15 cellular contexts compared by ENCODE assay signal in genomic region chr19:18399008-18399407, GRCh38. TPM values are rescaled to one million over a fixed set of nuclear protein-coding genes. Genes with fewer than 3 reads are reported as not detected.
DNase-seq lines count a peak whose midpoint lies in the region; ATAC-seq, FAIRE-seq and TF ChIP-seq lines count a peak whose summit lies in the region.
"Had no signal": no experiment of that assay in that cellular context is flagged by ENCODE, and none has a peak within 500 bp of the region (broad histone marks: within the 10 kb centered on the region; RNA-seq: fewer than 3 reads in every experiment).

No MANE protein-coding gene starts in this region.

- peaks cover 2 to 9% of the 10 kb centered on the region in 2 donors for H3K27me3 ChIP-seq in breast epithelium
- H3K27me3 ChIP-seq in keratinocyte (ENCODE audit: control insufficient read depth, extremely low read depth, insufficient read depth, low read length), result peaks cover 24% of the 10 kb centered on the region
- peaks cover 12% of the 10 kb centered on the region for H3K27me3 ChIP-seq in upper lobe of right lung
- peaks cover 10 to 25% (median 19%) of the 10 kb centered on the region in 3 donors for H3K27me3 ChIP-seq in sigmoid colon

- H3K4me3 ChIP-seq in breast epithelium (no peak overlapping the region), keratinocyte (ENCODE audit: control insufficient read depth in 2 of 3, extremely low read depth in 1 of 3, insufficient read depth in 2 of 3, low read depth in 1 of 3, low read length in 3 of 3) (no peak overlapping the region), upper lobe of right lung (no peak overlapping the region), sigmoid colon (no peak overlapping the region)

- DNase-seq in MCF 10A (ENCODE audit: unreplicated experiment) (peak; percentile 62), breast epithelium (ENCODE audit: low spot score in 2 of 2) (no peak), astrocyte of the hippocampus (ENCODE audit: low read depth, low spot score) (peak; percentile 62), keratinocyte (ENCODE audit: low read depth, low spot score) (no peak), upper lobe of right lung (no peak), NCI-H1092 (lab: John Stamatoyannopoulos, UW) (no peak), sigmoid colon (no peak)
- DNase-seq in NK-92 treated with Interleukin-12 subunit alpha and Interleukin-12 subunit beta, amount 100 ng/mL, for 24 hours (lab: John Stamatoyannopoulos, UW), result no peak
- DNase-seq: ACHN; activated CD4-positive, alpha-beta T cell treated with anti-CD3 and anti-CD28 coated beads for 48 hours; activated effector memory CD4-positive, alpha-beta T cell treated with Interleukin-2 at 50 U/mL for 16 hours; glutamatergic neuron; NCI-H1417; retina had no signal

- no peaks in the 10 kb centered on the region for H3K9me1 ChIP-seq in keratinocyte (ENCODE audit: control insufficient read depth, extremely low read depth, insufficient read depth, low read length)

- no peak overlapping the region for H3K4me3 Mint-ChIP-seq in MCF 10A (ENCODE audit: unreplicated experiment)

- WGBS in sigmoid colon, 2 donors, result 18 to 50% methylated on average over 6 of the region's 6 CpGs

- TF ChIP-seq EP300 in sigmoid colon (IDR thresholded peaks at IDR 0.05), result no peak

- H3K27me3 Mint-ChIP-seq in MCF 10A (ENCODE audit: insufficient read depth, unreplicated experiment), result no peaks in the 10 kb centered on the region

- H3K27ac ChIP-seq in breast epithelium (no peak overlapping the region), keratinocyte (ENCODE audit: control insufficient read depth, insufficient read depth, low read length) (no peak overlapping the region), upper lobe of right lung (no peak overlapping the region), sigmoid colon (no peak overlapping the region)
- H3K27ac ChIP-seq: HL-60 had no signal

- no peaks in the 10 kb centered on the region for H3K9me3 ChIP-seq in breast epithelium
- no peaks in the 10 kb centered on the region for H3K9me3 ChIP-seq in keratinocyte (ENCODE audit: control insufficient read depth, low read depth, low read length)
- no peaks in the 10 kb centered on the region for H3K9me3 ChIP-seq in upper lobe of right lung
- no peaks in the 10 kb centered on the region for H3K9me3 ChIP-seq in sigmoid colon

- no peak overlapping the region for H2AFZ ChIP-seq in keratinocyte (ENCODE audit: control insufficient read depth, low read length)

- FAIRE-seq in keratinocyte (lab: Jason Lieb, UNC), result peak; percentile 13

- no peak overlapping the region for H3K4me2 ChIP-seq in keratinocyte (ENCODE audit: control insufficient read depth, extremely low read depth, insufficient read depth, low read depth, low read length)

- no peaks in the 10 kb centered on the region for H3K9me3 Mint-ChIP-seq in MCF 10A (ENCODE audit: unreplicated experiment)

- no peak overlapping the region for H3K9ac ChIP-seq in keratinocyte (ENCODE audit: control insufficient read depth, extremely low read depth, insufficient read depth, low read length)

- H3K4me1 ChIP-seq in breast epithelium (no peaks in the 10 kb centered on the region), keratinocyte (ENCODE audit: control insufficient read depth, extremely low read depth, insufficient read depth, low read length) (peaks cover 7% of the 10 kb centered on the region), upper lobe of right lung (peaks cover 16% of the 10 kb centered on the region), sigmoid colon (peaks cover 0 to 10% (median 0%) of the 10 kb centered on the region in 4 donors)

- TF ChIP-seq POLR2A in breast epithelium (IDR thresholded peaks at IDR 0.05) (no peak), sigmoid colon (IDR thresholded peaks at IDR 0.05) (no peak)

- CTCF ChIA-PET in MCF 10A (lab: Yijun Ruan, JAX), result interaction anchor here (0.6 to 1.7 kb wide), 9 partner anchors 10 to 449 kb away, joined by 3 to 19 read pairs (median 3); partner anchors contain the start of genes GDF15 and SSBP4

- no peak overlapping the region for H3K27ac Mint-ChIP-seq in MCF 10A (ENCODE audit: low read depth, unreplicated experiment)

- intact Hi-C loops in MCF 10A (cut with micrococcal nuclease) (no loop called here), breast epithelium (cut with DNase I; ENCODE audit: low total_unique reads) (no loop called here), upper lobe of right lung (cut with DNase I) (no loop called here), sigmoid colon (cut with DNase I) (no loop called here)

- H3K4me1 Mint-ChIP-seq in MCF 10A (ENCODE audit: insufficient read depth, unreplicated experiment), result peaks cover 10% of the 10 kb centered on the region

- no peak for TF ChIP-seq CTCF in MCF 10A (IDR thresholded peaks at IDR 0.05; ENCODE audit: unreplicated experiment)
- no peak for TF ChIP-seq CTCF in breast epithelium (IDR thresholded peaks at IDR 0.05)
- TF ChIP-seq CTCF in keratinocyte (optimal IDR thresholded peaks at IDR 0.05 in 1 of 3, IDR thresholded peaks at IDR 0.05 in 1 of 3, conservative IDR thresholded peaks at IDR 0.05 in 1 of 3; ENCODE audit: extremely low read depth in 1 of 3, insufficient read depth in 2 of 3, low read length in 3 of 3), result no peak
- TF ChIP-seq CTCF in upper lobe of right lung (IDR thresholded peaks at IDR 0.05), result no peak
- TF ChIP-seq CTCF in sigmoid colon (IDR thresholded peaks at IDR 0.05), result no peak

- no peaks in the 10 kb centered on the region for H3K36me3 Mint-ChIP-seq in MCF 10A (ENCODE audit: insufficient read depth, unreplicated experiment)

- H3K36me3 ChIP-seq in breast epithelium (no peaks in the 10 kb centered on the region), keratinocyte (ENCODE audit: control insufficient read depth in 2 of 2, extremely low read depth in 1 of 2, insufficient read depth in 2 of 2, low read length in 2 of 2) (no peaks in the 10 kb centered on the region), upper lobe of right lung (no peaks in the 10 kb centered on the region), sigmoid colon (no peaks in the 10 kb centered on the region)

- POLR2A ChIA-PET in MCF 10A (lab: Yijun Ruan, JAX), result interaction anchor here (1.1 to 1.7 kb wide), 4 partner anchors 11 to 117 kb away, joined by 3 to 8 read pairs (median 4); partner anchors contain the start of genes GDF15 and JUND

- H3K79me2 ChIP-seq in keratinocyte (ENCODE audit: control insufficient read depth, insufficient read depth, low read length), result no peaks in the 10 kb centered on the region

- no TSS peak for BruUV-seq in MCF 10A (replicated peaks; lab: Mats Ljungman, UMichigan)

- no peaks in the 10 kb centered on the region for H4K20me1 ChIP-seq in keratinocyte (ENCODE audit: control insufficient read depth, extremely low read depth, insufficient read depth, low read length)

- ATAC-seq in upper lobe of right lung, result peak; percentile 38

- dilution Hi-C loops in keratinocyte (cut with MboI; ENCODE audit: extremely low pct_ligation_motif_present, low sequenced_read_pairs), result no loop called here

RNA-seq across cellular contexts. Expression of gene LRRC25, which starts 1.6 kb away (rescaled TPM):
- total RNA-seq in MCF 10A (2022) (not detected in 2 replicates), breast epithelium (10 to 100 TPM in 1 of 3 donors, 1 to 10 TPM in 2; 3.9 to 27.2 (median 7.2) TPM), upper lobe of right lung (22.7 TPM), sigmoid colon (10 to 100 TPM in 1 of 4 donors, 1 to 10 TPM in 3; 2.2 to 13.3 (median 9.0) TPM)
- polyA plus RNA-seq in keratinocyte (not detected in 3 replicates), sigmoid colon (10 to 100 TPM in 1 of 3 donors, 1 to 10 TPM in 2; 4.2 to 10.9 (median 6.0) TPM)
- polyA plus RNA-seq in keratinocyte (2011; ENCODE audit: low read depth), result not detected
- polyA plus RNA-seq in keratinocyte (2011; cell fraction: cytosol; rRNA removed), result not detected in 2 replicates
- polyA plus RNA-seq in keratinocyte (2011; cell fraction: nucleus; rRNA removed), result not detected in 2 replicates
- polyA plus RNA-seq in keratinocyte (2012; ENCODE audit: low replicate concordance), result not detected in 2 replicates
- not detected in 3 replicates for polyA minus RNA-seq in keratinocyte
- polyA minus RNA-seq in keratinocyte (2011; cell fraction: cytosol; rRNA and poly(A)+ RNA removed), result not detected
- not detected in 2 replicates for polyA minus RNA-seq in keratinocyte (2011; cell fraction: nucleus; rRNA and poly(A)+ RNA removed)

RNA-seq across cellular contexts. Expression of gene GDF15, which starts 13.1 kb away (rescaled TPM):
- total RNA-seq in MCF 10A (2022), result 193 and 288 TPM in 2 replicates
- total RNA-seq in breast epithelium, result 10 to 100 TPM in 1 of 3 donors, 1 to 10 TPM in 2; 2.7 to 60.3 (median 9.2) TPM
- polyA plus RNA-seq in keratinocyte, result 0.27 to 0.49 TPM (median 0.31 TPM) in 3 replicates
- polyA plus RNA-seq in keratinocyte (2011; ENCODE audit: low read depth), result 13.0 TPM
- 0.56 and 0.99 TPM in 2 replicates for polyA plus RNA-seq in keratinocyte (2011; cell fraction: cytosol; rRNA removed)
- polyA plus RNA-seq in keratinocyte (2011; cell fraction: nucleus; rRNA removed), result 1.9 and 2.4 TPM in 2 replicates
- polyA plus RNA-seq in keratinocyte (2012; ENCODE audit: low replicate concordance), result 0.39 and 61.8 TPM in 2 replicates
- 0.20 to 1.0 TPM in 2 of 3 replicates, not detected in the other for polyA minus RNA-seq in keratinocyte
- polyA minus RNA-seq in keratinocyte (2011; cell fraction: cytosol; rRNA and poly(A)+ RNA removed), result not detected
- 1.6 and 2.0 TPM in 2 replicates for polyA minus RNA-seq in keratinocyte (2011; cell fraction: nucleus; rRNA and poly(A)+ RNA removed)
- total RNA-seq in upper lobe of right lung, result 105 TPM
- 1 to 10 TPM; 1.1 to 7.9 (median 3.9) TPM for total RNA-seq in sigmoid colon
- 10 to 100 TPM in 2 of 3 donors, 1 to 10 TPM in 1; 7.2 to 79.7 (median 24.5) TPM for polyA plus RNA-seq in sigmoid colon

RNA-seq across cellular contexts. Expression of gene SSBP4, which starts 20.2 kb away (rescaled TPM):
- total RNA-seq in MCF 10A (2022) (22.3 and 26.3 TPM in 2 replicates), breast epithelium (10 to 100 TPM; 29.4 to 71.8 (median 46.7) TPM), upper lobe of right lung (57.3 TPM), sigmoid colon (10 to 100 TPM; 52.4 to 71.4 (median 58.0) TPM)
- polyA plus RNA-seq in keratinocyte (7.5 to 11.3 TPM (median 10.8 TPM) in 3 replicates), sigmoid colon (10 to 100 TPM; 13.9 to 51.4 (median 32.4) TPM)
- polyA plus RNA-seq in keratinocyte (2011; ENCODE audit: low read depth), result 3.6 TPM
- polyA plus RNA-seq in keratinocyte (2011; cell fraction: cytosol; rRNA removed), result 4.1 and 15.9 TPM in 2 replicates
- polyA plus RNA-seq in keratinocyte (2011; cell fraction: nucleus; rRNA removed), result 12.5 and 15.5 TPM in 2 replicates
- polyA plus RNA-seq in keratinocyte (2012; ENCODE audit: low replicate concordance), result 10.1 and 20.9 TPM in 2 replicates
- 2.2 to 9.2 TPM (median 4.5 TPM) in 3 replicates for polyA minus RNA-seq in keratinocyte
- polyA minus RNA-seq in keratinocyte (2011; cell fraction: cytosol; rRNA and poly(A)+ RNA removed), result 34.0 TPM
- polyA minus RNA-seq in keratinocyte (2011; cell fraction: nucleus; rRNA and poly(A)+ RNA removed), result 10.2 and 19.3 TPM in 2 replicates

RNA-seq across cellular contexts. Expression of gene ISYNA1, which starts 38.9 kb away (rescaled TPM):
- total RNA-seq in MCF 10A (2022) (6.8 and 7.7 TPM in 2 replicates), breast epithelium (10 to 100 TPM in 2 of 3 donors, 1 to 10 TPM in 1; 7.4 to 42.9 (median 40.2) TPM), upper lobe of right lung (34.6 TPM), sigmoid colon (10 to 100 TPM in 3 of 4 donors, 1 to 10 TPM in 1; 9.1 to 12.8 (median 11.5) TPM)
- polyA plus RNA-seq in keratinocyte (3.5 to 8.3 TPM (median 7.0 TPM) in 3 replicates), sigmoid colon (10 to 100 TPM in 1 of 3 donors, 1 to 10 TPM in 2; 3.7 to 18.7 (median 4.2) TPM)
- 0.60 TPM for polyA plus RNA-seq in keratinocyte (2011; ENCODE audit: low read depth)
- 3.1 and 7.3 TPM in 2 replicates for polyA plus RNA-seq in keratinocyte (2011; cell fraction: cytosol; rRNA removed)
- 17.4 and 28.2 TPM in 2 replicates for polyA plus RNA-seq in keratinocyte (2011; cell fraction: nucleus; rRNA removed)
- polyA plus RNA-seq in keratinocyte (2012; ENCODE audit: low replicate concordance), result 7.7 and 10.7 TPM in 2 replicates
- polyA minus RNA-seq in keratinocyte, result 3.3 to 6.8 TPM (median 5.9 TPM) in 3 replicates
- polyA minus RNA-seq in keratinocyte (2011; cell fraction: cytosol; rRNA and poly(A)+ RNA removed), result 15.5 TPM
- polyA minus RNA-seq in keratinocyte (2011; cell fraction: nucleus; rRNA and poly(A)+ RNA removed), result 6.5 and 8.8 TPM in 2 replicates

RNA-seq across cellular contexts. Expression of gene PGPEP1, which starts 58.6 kb away (rescaled TPM):
- total RNA-seq in MCF 10A (2022) (6.5 and 11.9 TPM in 2 replicates), breast epithelium (10 to 100 TPM; 22.5 to 29.2 (median 25.9) TPM), upper lobe of right lung (40.8 TPM), sigmoid colon (10 to 100 TPM; 15.0 to 26.0 (median 16.6) TPM)
- polyA plus RNA-seq in keratinocyte (4.8 to 5.8 TPM (median 5.6 TPM) in 3 replicates), sigmoid colon (10 to 100 TPM; 14.4 to 36.9 (median 31.7) TPM)
- 1.3 TPM for polyA plus RNA-seq in keratinocyte (2011; ENCODE audit: low read depth)
- 4.0 and 4.4 TPM in 2 replicates for polyA plus RNA-seq in keratinocyte (2011; cell fraction: cytosol; rRNA removed)
- 9.2 and 10.9 TPM in 2 replicates for polyA plus RNA-seq in keratinocyte (2011; cell fraction: nucleus; rRNA removed)
- polyA plus RNA-seq in keratinocyte (2012; ENCODE audit: low replicate concordance), result 4.5 and 4.8 TPM in 2 replicates
- 8.9 to 13.1 TPM (median 11.7 TPM) in 3 replicates for polyA minus RNA-seq in keratinocyte
- 7.5 TPM for polyA minus RNA-seq in keratinocyte (2011; cell fraction: cytosol; rRNA and poly(A)+ RNA removed)
- polyA minus RNA-seq in keratinocyte (2011; cell fraction: nucleus; rRNA and poly(A)+ RNA removed), result 6.7 and 7.3 TPM in 2 replicates

Comparison
In these comparisons a context has a peak if more than half of its experiments do, and no peak if none do; other contexts are left out.
1. DNase-seq: peak in MCF 10A (single experiment) and astrocyte of the hippocampus (single experiment); none in breast epithelium (0 of 2), keratinocyte (single experiment), upper lobe of right lung (single experiment), NCI-H1092 (single experiment), sigmoid colon (single experiment) and NK-92 treated with Interleukin-12 subunit alpha and Interleukin-12 subunit beta, amount 100 ng/mL, for 24 hours (single experiment).